In the genomic region with DNA sequence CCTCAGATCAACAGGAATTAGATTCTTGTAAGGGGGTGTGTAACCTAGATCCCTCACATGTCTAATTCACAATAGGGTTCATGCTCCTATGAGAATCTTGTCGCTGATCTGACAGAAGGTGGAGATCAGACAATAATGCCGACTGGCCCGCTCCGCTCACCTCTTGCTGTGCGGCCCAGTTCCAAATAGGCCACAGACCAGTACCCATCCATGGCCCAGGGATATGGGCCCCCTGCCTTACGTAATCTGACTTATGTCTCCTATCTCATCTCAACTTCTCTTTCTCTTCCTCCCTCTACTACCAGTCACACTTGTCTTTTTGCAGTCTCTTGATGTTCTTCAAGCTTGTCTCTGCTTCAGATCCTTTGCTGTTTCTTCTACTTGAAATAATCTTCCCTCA, we compare ENCODE assay signal across 22 cellular contexts.
"Had no signal": no experiment of that assay in that cellular context is flagged by ENCODE, and none has a peak within 500 bp of the region (broad histone marks: within the 10 kb centered on the region; RNA-seq: fewer than 3 reads in every experiment).

No MANE protein-coding gene starts in this region.

- H3K27ac ChIP-seq: gastrocnemius medialis, parathyroid adenoma, prostate gland, right atrium auricular region, thoracic aorta, tibial nerve, upper lobe of left lung had no signal

- H3K4me1 Mint-ChIP-seq: neural crest cell had no signal

- H3K4me3 ChIP-seq: gastrocnemius medialis, lung, prostate gland, right atrium auricular region, smooth muscle cell, thoracic aorta, tibial nerve, upper lobe of left lung had no signal

- H3K4me1 ChIP-seq: gastrocnemius medialis, parathyroid adenoma, prostate gland, right atrium auricular region, upper lobe of left lung had no signal

- H3K27me3 Mint-ChIP-seq: effector memory CD8-positive, alpha-beta T cell; memory B cell; naive B cell; natural killer cell treated with Interleukin-12 subunit alpha and Interleukin-12 subunit beta and Interleukin-15 and Interleukin-18, amount 100 ng/mL, for 72 hours had no signal

- H3K27ac Mint-ChIP-seq: effector memory CD8-positive, alpha-beta T cell; natural killer cell treated with Interleukin-12 subunit alpha and Interleukin-12 subunit beta and Interleukin-15 and Interleukin-18, amount 100 ng/mL, for 72 hours had no signal

- H3K36me3 ChIP-seq: prostate gland had no signal

- H3K9me3 Mint-ChIP-seq: effector memory CD8-positive, alpha-beta T cell; memory B cell; naive B cell; natural killer cell treated with Interleukin-12 subunit alpha and Interleukin-12 subunit beta and Interleukin-15 and Interleukin-18, amount 100 ng/mL, for 72 hours; neural crest cell had no signal

- DNase-seq: cortex of kidney; effector memory CD8-positive, alpha-beta T cell; gastrocnemius medialis; head of caudate nucleus; naive B cell; stimulated activated CD4-positive, alpha-beta T cell treated with anti-CD3 and anti-CD28 coated beads, Interleukin-12 subunit alpha, Interleukin-12 subunit beta, amount 100 ng/mL, for 4 hours; stimulated activated CD4-positive, alpha-beta T cell treated with anti-CD3 and anti-CD28 coated beads, Interleukin-1b, Interleukin-23, amount 100 ng/mL, for 48 hours; stimulated activated CD4-positive, alpha-beta T cell treated with anti-CD3 and anti-CD28 coated beads, Interleukin-4, amount 100 ng/mL, for 1 hour; stimulated activated CD8-positive, alpha-beta memory T cell treated with anti-CD3 and anti-CD28 coated beads, Interleukin-4, amount 100 ng/mL, for 48 hours; stimulated activated naive CD4-positive, alpha-beta T cell treated with Interleukin-2 at 50 U/mL for 16 hours; upper lobe of left lung had no signal

- ATAC-seq: effector memory CD8-positive, alpha-beta T cell; gastrocnemius medialis; natural killer cell treated with Interleukin-12 subunit alpha and Interleukin-12 subunit beta and Interleukin-15 and Interleukin-18, amount 100 ng/mL, for 72 hours; sciatic nerve had no signal

- H3K4me3 Mint-ChIP-seq: effector memory CD8-positive, alpha-beta T cell; memory B cell; natural killer cell treated with Interleukin-12 subunit alpha and Interleukin-12 subunit beta and Interleukin-15 and Interleukin-18, amount 100 ng/mL, for 72 hours; neural crest cell had no signal

- H3K9me3 ChIP-seq: gastrocnemius medialis, prostate gland, right atrium auricular region, thoracic aorta, tibial nerve, upper lobe of left lung had no signal

- H3K27me3 ChIP-seq: gastrocnemius medialis, right atrium auricular region, tibial nerve, upper lobe of left lung had no signal
